In genomic region chr4:84433603-84434232, GRCh38 we compare ENCODE assay signal across 21 cellular contexts.
"Had no signal": no experiment of that assay in that cellular context is flagged by ENCODE, and none has a peak within 500 bp of the region (broad histone marks: within the 10 kb centered on the region; RNA-seq: fewer than 3 reads in every experiment).

No MANE protein-coding gene starts in this region.

- ATAC-seq: activated CD4-positive, CD25-positive, alpha-beta regulatory T cell treated with anti-CD3 and anti-CD28 coated beads, Interleukin-2, amount 50 U/mL, for 24 hours; activated CD8-positive, alpha-beta T cell treated with anti-CD3 and anti-CD28 coated beads, Interleukin-2, amount 10 ng/mL, durations not matched to agents 7 days and 5 days; activated naive CD4-positive, alpha-beta T cell treated with anti-CD3 and anti-CD28 coated beads, Interleukin-2, amount 50 U/mL, for 72 hours; activated naive CD8-positive, alpha-beta T cell treated with anti-CD3 and anti-CD28 coated beads, Interleukin-2, amount 50 U/mL, for 24 hours; SK-N-SH treated with all-trans-retinoic acid at 6 μM for 48 hours had no signal

- H3K27ac ChIP-seq: ascending aorta, SJSA1 had no signal

- H3K36me3 ChIP-seq: ascending aorta, SJSA1 had no signal

- H3K27me3 ChIP-seq: ascending aorta had no signal

- H3K9me3 ChIP-seq: ascending aorta, SJSA1 had no signal

- H3K4me1 ChIP-seq: ascending aorta, SJSA1 had no signal

- H3K4me3 ChIP-seq: ascending aorta, SJSA1 had no signal

- DNase-seq: activated CD4-positive, alpha-beta T cell treated with anti-CD3 and anti-CD28 coated beads for 4 hours; activated CD8-positive, alpha-beta memory T cell treated with anti-CD3 and anti-CD28 coated beads, Interleukin-2, amount 50 U/mL, for 48 hours; activated CD8-positive, alpha-beta T cell treated with anti-CD3 and anti-CD28 coated beads, Interleukin-2, amount 10 ng/mL, durations not matched to agents 7 days and 5 days; activated naive CD4-positive, alpha-beta T cell; activated naive CD8-positive, alpha-beta T cell treated with anti-CD3 and anti-CD28 coated beads, Interleukin-2, amount 50 U/mL, for 24 hours; activated T-cell treated with anti-CD3 and anti-CD28 coated beads, Interleukin-2, amount 50 U/mL, for 1 hour; amniotic stem cell; Kasumi-1; KBM-7; NCI-H1436 treated with DMSO at 0.1 percent for 48 hours; NCI-H187; NCI-H2081; NCI-H510A treated with DMSO at 0.1 percent for 48 hours; SHP77; SW 1271 had no signal

- FAIRE-seq: RCC 7860 had no signal
